ENCODE assay signal across 28 cellular contexts in the genomic region with DNA sequence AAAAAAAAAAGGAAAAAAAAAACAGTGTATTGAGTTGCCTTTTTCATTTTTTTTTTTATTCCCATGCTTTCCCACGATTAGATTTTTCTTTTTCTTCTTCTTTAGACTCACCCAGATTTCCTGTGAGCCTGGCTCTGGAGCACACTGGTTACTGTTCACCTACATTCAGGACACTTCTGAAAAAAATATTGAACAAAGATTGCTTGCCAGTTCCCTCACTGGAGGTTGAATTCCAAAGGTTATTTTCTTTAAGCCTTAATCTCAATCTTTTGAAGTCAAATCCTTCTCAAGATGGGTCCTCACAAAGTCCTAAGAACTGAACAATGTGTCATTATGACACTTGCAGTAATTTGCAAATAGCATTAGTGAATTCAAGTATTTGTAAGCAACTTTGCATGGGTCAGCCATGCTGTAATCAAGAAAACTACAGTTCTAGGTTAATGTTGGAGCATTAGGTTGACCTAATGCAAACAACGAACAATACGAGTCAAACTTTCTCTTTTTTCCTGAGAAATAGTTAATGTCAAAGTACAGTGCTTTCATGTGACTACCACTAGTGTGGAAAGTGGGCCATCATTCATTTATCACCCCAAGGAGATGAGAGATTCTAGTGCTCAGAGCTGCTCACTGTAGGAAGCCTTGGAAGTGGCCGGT.
"Had no signal": no experiment of that assay in that cellular context is flagged by ENCODE, and none has a peak within 500 bp of the region (broad histone marks: within the 10 kb centered on the region; RNA-seq: fewer than 3 reads in every experiment).

No MANE protein-coding gene starts in this region.

- H3K27ac Mint-ChIP-seq: progenitor cell of endocrine pancreas; stimulated activated effector memory CD8-positive, alpha-beta T cell treated with anti-CD3 and anti-CD28 coated beads, Interleukin-12 subunit alpha, Interleukin-12 subunit beta, amount 100 ng/mL, for 72 hours had no signal

- H2AFZ ChIP-seq: parathyroid adenoma had no signal

- DNase-seq: dermis blood vessel endothelial cell; effector memory CD4-positive, alpha-beta T cell; erythroblast; esophagus squamous epithelium; foreskin melanocyte; glutamatergic neuron; heart right ventricle; hypothalamus; mesenchymal stem cell; midbrain; naive thymus-derived CD8-positive, alpha-beta T cell; stimulated activated CD4-positive, alpha-beta T cell treated with anti-CD3 and anti-CD28 coated beads, Interleukin-12 subunit alpha, Interleukin-12 subunit beta, amount 100 ng/mL, for 4 hours; stimulated activated CD4-positive, alpha-beta T cell treated with anti-CD3 and anti-CD28 coated beads, Interleukin-1b, Interleukin-23, amount 100 ng/mL, for 48 hours; stimulated activated CD4-positive, alpha-beta T cell treated with anti-CD3 and anti-CD28 coated beads, Interleukin-4, amount 100 ng/mL, for 1 hour; stimulated activated naive CD4-positive, alpha-beta T cell treated with Interleukin-2 at 50 U/mL for 16 hours; stomach; thyroid gland; trophoblast cell had no signal

- ATAC-seq: heart right ventricle; naive thymus-derived CD8-positive, alpha-beta T cell; sciatic nerve; stimulated activated effector memory CD8-positive, alpha-beta T cell treated with anti-CD3 and anti-CD28 coated beads, Interleukin-12 subunit alpha, Interleukin-12 subunit beta, amount 100 ng/mL, for 72 hours had no signal

- H3K36me3 ChIP-seq: esophagus squamous epithelium, heart right ventricle, stomach, thyroid gland, vagina had no signal

- H3K9me3 ChIP-seq: esophagus squamous epithelium, heart right ventricle, stomach, thyroid gland, vagina had no signal

- H3K27me3 Mint-ChIP-seq: naive thymus-derived CD8-positive, alpha-beta T cell; progenitor cell of endocrine pancreas had no signal

- H3K4me2 ChIP-seq: smooth muscle cell had no signal

- H3K9ac ChIP-seq: parathyroid adenoma had no signal

- H3K27ac ChIP-seq: coronary artery, esophagus squamous epithelium, heart right ventricle, parathyroid adenoma, stomach, thyroid gland, vagina had no signal

- H3K4me3 Mint-ChIP-seq: naive thymus-derived CD8-positive, alpha-beta T cell; neural crest cell; stimulated activated effector memory CD8-positive, alpha-beta T cell treated with anti-CD3 and anti-CD28 coated beads, Interleukin-12 subunit alpha, Interleukin-12 subunit beta, amount 100 ng/mL, for 72 hours had no signal

- H3K4me1 ChIP-seq: esophagus squamous epithelium, parathyroid adenoma, stomach, thyroid gland, vagina had no signal

- H3K4me3 ChIP-seq: coronary artery, esophagus squamous epithelium, heart right ventricle, smooth muscle cell, stomach, thyroid gland, vagina had no signal

- H3K27me3 ChIP-seq: esophagus squamous epithelium, heart right ventricle, stomach, thyroid gland, vagina had no signal

- H3K9me3 Mint-ChIP-seq: neural crest cell; stimulated activated effector memory CD8-positive, alpha-beta T cell treated with anti-CD3 and anti-CD28 coated beads, Interleukin-12 subunit alpha, Interleukin-12 subunit beta, amount 100 ng/mL, for 72 hours had no signal

- FAIRE-seq: endometrium, keratinocyte had no signal

- H3K79me2 ChIP-seq: parathyroid adenoma had no signal
